22 cellular contexts compared by ENCODE assay signal in genomic region chr17:60386137-60386395, GRCh38. TPM values are rescaled to one million over a fixed set of nuclear protein-coding genes. Genes with fewer than 3 reads are reported as not detected.
DNase-seq lines count a peak whose midpoint lies in the region; ATAC-seq, FAIRE-seq and TF ChIP-seq lines count a peak whose summit lies in the region.
"Had no signal": no experiment of that assay in that cellular context is flagged by ENCODE, and none has a peak within 500 bp of the region (broad histone marks: within the 10 kb centered on the region; RNA-seq: fewer than 3 reads in every experiment).

No MANE protein-coding gene starts in this region.

- H2BK12ac ChIP-seq in H9 (ENCODE audit: insufficient read length, low read depth, low read length): no peak overlapping the region
- H2BK12ac ChIP-seq in mesenchymal stem cell (ENCODE audit: low read length in 2 of 2): no peak overlapping the region

- H3K4me1 Mint-ChIP-seq in H9 (peaks cover 73 to 77% of the 10 kb centered on the region in 2 experiments), astrocyte (ENCODE audit: low read depth, unreplicated experiment) (peaks cover 47% of the 10 kb centered on the region)
- peaks cover 33 to 66% (median 60%) of the 10 kb centered on the region in 4 donors for H3K4me1 Mint-ChIP-seq in naive thymus-derived CD8-positive, alpha-beta T cell

- no peak for TF ChIP-seq CTCF in H9 (conservative IDR thresholded peaks at IDR 0.05)
- TF ChIP-seq CTCF in astrocyte (IDR thresholded peaks at IDR 0.05; ENCODE audit: insufficient read depth, low read depth, low read length): no peak
- no peak for TF ChIP-seq CTCF in vagina (IDR thresholded peaks at IDR 0.05)

- no peak overlapping the region for H2AFZ ChIP-seq in H9 (ENCODE audit: low read length)
- H2AFZ ChIP-seq in astrocyte (ENCODE audit: low read depth, low read length): no peak overlapping the region
- H2AFZ ChIP-seq in mesenchymal stem cell (ENCODE audit: low read depth, low read length): no peak overlapping the region

- intact Hi-C loops in vagina (cut with DNase I): no loop called here

- H3K9me3 ChIP-seq in H9 (ENCODE audit: control insufficient read depth, low read depth, low read length): no peaks in the 10 kb centered on the region
- H3K9me3 ChIP-seq in astrocyte (ENCODE audit: insufficient read depth, low read depth, low read length): no peaks in the 10 kb centered on the region
- H3K9me3 ChIP-seq in mesenchymal stem cell (ENCODE audit: control insufficient read depth, low read length): no peaks in the 10 kb centered on the region
- no peaks in the 10 kb centered on the region for H3K9me3 ChIP-seq in vagina
- H3K9me3 ChIP-seq: thyroid gland had no signal

- H3K23ac ChIP-seq in H9 (ENCODE audit: insufficient read length, low read depth, low read length): no peak overlapping the region
- H3K23ac ChIP-seq in mesenchymal stem cell (ENCODE audit: low read length in 2 of 2): no peak overlapping the region
- H3K23ac ChIP-seq in mesendoderm (ENCODE audit: low read length): no peak overlapping the region

- H3K27me3 Mint-ChIP-seq in H9 (ENCODE audit: low read depth) (no peaks in the 10 kb centered on the region), astrocyte (ENCODE audit: low read depth, unreplicated experiment) (no peaks in the 10 kb centered on the region)
- no peaks in the 10 kb centered on the region for H3K27me3 Mint-ChIP-seq in naive thymus-derived CD8-positive, alpha-beta T cell
- H3K27me3 Mint-ChIP-seq: naive thymus-derived CD4-positive, alpha-beta T cell had no signal

- H2AK5ac ChIP-seq in H9 (ENCODE audit: insufficient read length, low read length): no peak overlapping the region
- no peak overlapping the region for H2AK5ac ChIP-seq in mesenchymal stem cell (ENCODE audit: low read length, severe bottlenecking)
- H2AK5ac ChIP-seq in mesendoderm (ENCODE audit: low read length): no peak overlapping the region

- H3K9me3 Mint-ChIP-seq in H9 (no peaks in the 10 kb centered on the region), astrocyte (ENCODE audit: unreplicated experiment) (no peaks in the 10 kb centered on the region)
- no peaks in the 10 kb centered on the region for H3K9me3 Mint-ChIP-seq in naive thymus-derived CD8-positive, alpha-beta T cell

- no peak overlapping the region for H2BK120ac ChIP-seq in H9 (ENCODE audit: low read depth, low read length, poor library complexity, severe bottlenecking)
- H2BK120ac ChIP-seq in mesenchymal stem cell (ENCODE audit: low read depth, low read length): no peak overlapping the region
- no peak overlapping the region for H2BK120ac ChIP-seq in mesendoderm (ENCODE audit: low read depth, low read length)

- no peak overlapping the region for H2BK20ac ChIP-seq in H9 (ENCODE audit: low read depth, low read length, poor library complexity, severe bottlenecking)

- POLR2A ChIA-PET in naive thymus-derived CD8-positive, alpha-beta T cell (lab: Charles Lee): no interaction called here

- no peak overlapping the region for H4K91ac ChIP-seq in H9 (ENCODE audit: insufficient read length, low read depth, low read length)
- H4K91ac ChIP-seq in mesenchymal stem cell (ENCODE audit: low read length): no peak overlapping the region

- no peak for ATAC-seq in naive thymus-derived CD8-positive, alpha-beta T cell
- ATAC-seq: HCT116; naive thymus-derived CD4-positive, alpha-beta T cell had no signal

- no peak for FAIRE-seq in astrocyte (lab: Jason Lieb, UNC)
- FAIRE-seq: endometrium, keratinocyte, TTC549 had no signal

- H4K8ac ChIP-seq in H9 (replicated peaks; ENCODE audit: insufficient read length, low read depth, low read length) (no peak overlapping the region), mesenchymal stem cell (ENCODE audit: low read length) (no peak overlapping the region), mesendoderm (ENCODE audit: low read depth, low read length) (no peak overlapping the region)

- no peak overlapping the region for H3K9ac ChIP-seq in H9 (ENCODE audit: extremely low read depth, insufficient read length, low read length)
- no peak overlapping the region for H3K9ac ChIP-seq in astrocyte (ENCODE audit: low read length)
- peak overlapping the region; percentile 26 for H3K9ac ChIP-seq in mesenchymal stem cell (ENCODE audit: low read length)
- H3K9ac ChIP-seq in mesendoderm (ENCODE audit: low read length): no peak overlapping the region

- peak overlapping the region; percentile 65 for H3K4me2 ChIP-seq in H9 (ENCODE audit: insufficient read depth, insufficient read length, low read length)
- no peak overlapping the region for H3K4me2 ChIP-seq in astrocyte (ENCODE audit: low read length)
- no peak overlapping the region for H3K4me2 ChIP-seq in mesenchymal stem cell (ENCODE audit: low read length, poor library complexity, severe bottlenecking)
- H3K4me2 ChIP-seq in mesendoderm (ENCODE audit: low read length): no peak overlapping the region

- H3K4ac ChIP-seq in H9 (ENCODE audit: low read depth, low read length): no peak overlapping the region
- no peak overlapping the region for H3K4ac ChIP-seq in mesenchymal stem cell (ENCODE audit: low read depth in 1 of 2, low read length in 2 of 2)
- no peak overlapping the region for H3K4ac ChIP-seq in mesendoderm (ENCODE audit: low read depth, low read length)

- H3K36me3 Mint-ChIP-seq in H9 (ENCODE audit: insufficient read depth in 1 of 3, low read depth in 3 of 3): peaks cover 0 to 3% (median 0%) of the 10 kb centered on the region in 3 experiments; a peak in 2 of 7 replicates
- peaks cover 5% of the 10 kb centered on the region for H3K36me3 Mint-ChIP-seq in astrocyte (ENCODE audit: low read depth, unreplicated experiment)
- H3K36me3 Mint-ChIP-seq in naive thymus-derived CD8-positive, alpha-beta T cell: peaks cover 0 to 9% (median 0%) of the 10 kb centered on the region in 3 donors

- H3K4me3 ChIP-seq in astrocyte (ENCODE audit: insufficient read depth, low read depth, low read length) (no peak overlapping the region), mesenchymal stem cell (ENCODE audit: insufficient read depth in 1 of 2, low read depth in 1 of 2, low read length in 2 of 2) (no peak overlapping the region), vagina (no peak overlapping the region), mesendoderm (ENCODE audit: low read length) (no peak overlapping the region)
- H3K4me3 ChIP-seq: thyroid gland had no signal

- TF ChIP-seq POLR2A in vagina (IDR thresholded peaks at IDR 0.05): no peak

- H3T11ph ChIP-seq in H9 (ENCODE audit: low read length): no peak overlapping the region

- H4K20me1 ChIP-seq in H9 (ENCODE audit: control insufficient read depth, insufficient read depth, insufficient read length) (no peaks in the 10 kb centered on the region), astrocyte (ENCODE audit: insufficient read depth, low read length) (peaks cover 82% of the 10 kb centered on the region)

- H2BK15ac ChIP-seq in H9 (ENCODE audit: low read depth, low read length) (no peak overlapping the region), mesenchymal stem cell (ENCODE audit: low read depth, poor library complexity, severe bottlenecking) (no peak overlapping the region), mesendoderm (replicated peaks; ENCODE audit: low read depth) (no peak overlapping the region)

- no peak overlapping the region for H2BK5ac ChIP-seq in H9 (ENCODE audit: insufficient read length, low read length)
- H2BK5ac ChIP-seq in mesenchymal stem cell (ENCODE audit: low read depth, low read length, poor library complexity, severe bottlenecking): no peak overlapping the region
- no peak overlapping the region for H2BK5ac ChIP-seq in mesendoderm (ENCODE audit: low read length)

- no CpG with 5 or more reads among the region's 1 CpG for WGBS in H9 (ENCODE audit: extremely low coverage, insufficient read length, low lambda C conversion rate)
- 30% methylated on average over 1 of the region's 1 CpG for WGBS in mesenchymal stem cell
- no CpG with 5 or more reads among the region's 1 CpG for WGBS in mesendoderm (ENCODE audit: extremely low coverage, insufficient coverage, low lambda C conversion rate)

- H3K27ac ChIP-seq in H9 (ENCODE audit: insufficient read length, low read depth, low read length): peak overlapping the region; percentile 80
- H3K27ac ChIP-seq in astrocyte (ENCODE audit: low read depth, low read length): no peak overlapping the region
- no peak overlapping the region for H3K27ac ChIP-seq in mesenchymal stem cell (ENCODE audit: low read length, poor library complexity, severe bottlenecking)
- no peak overlapping the region for H3K27ac ChIP-seq in vagina
- H3K27ac ChIP-seq in mesendoderm (ENCODE audit: low read depth, low read length): no peak overlapping the region
- H3K27ac ChIP-seq: thyroid gland had no signal

- peaks cover 12% of the 10 kb centered on the region for H3K4me1 ChIP-seq in H9 (ENCODE audit: insufficient read depth, low read length)
- H3K4me1 ChIP-seq in astrocyte (ENCODE audit: insufficient read depth, low read length): peaks cover 17% of the 10 kb centered on the region
- H3K4me1 ChIP-seq in mesenchymal stem cell (ENCODE audit: control insufficient read depth, insufficient read depth, low read depth, low read length): peaks cover 6% of the 10 kb centered on the region
- peaks cover 41% of the 10 kb centered on the region for H3K4me1 ChIP-seq in vagina
- H3K4me1 ChIP-seq in mesendoderm (ENCODE audit: control insufficient read depth, low read depth, low read length): peaks cover 3% of the 10 kb centered on the region

- no peak overlapping the region for H3K14ac ChIP-seq in H9 (ENCODE audit: insufficient read depth, low read length)
- no peak overlapping the region for H3K14ac ChIP-seq in mesenchymal stem cell (ENCODE audit: low read length in 2 of 2)

- H3K23me2 ChIP-seq in H9 (ENCODE audit: insufficient read length, low read depth, low read length, poor library complexity, severe bottlenecking): peaks cover 3% of the 10 kb centered on the region

- H3K79me2 ChIP-seq in H9 (ENCODE audit: insufficient read depth, low read length) (peaks cover 39% of the 10 kb centered on the region; the same call in 1 of the 2 replicates), astrocyte (ENCODE audit: insufficient read depth, low read length) (peaks cover 98% of the 10 kb centered on the region), mesendoderm (ENCODE audit: control insufficient read depth, insufficient read depth, low read length) (peaks cover 40% of the 10 kb centered on the region)

- peak overlapping the region; percentile 61 to 96 (median 66); a peak in 6 of 7 replicates for H3K27ac Mint-ChIP-seq in H9
- peak overlapping the region; percentile 55 for H3K27ac Mint-ChIP-seq in astrocyte (ENCODE audit: unreplicated experiment)
- H3K27ac Mint-ChIP-seq in naive thymus-derived CD8-positive, alpha-beta T cell: peak overlapping the region in 1 of 10 donors; percentile 45

- H3K18ac ChIP-seq in H9 (ENCODE audit: insufficient read length, low read depth, low read length): no peak overlapping the region
- H3K18ac ChIP-seq in mesenchymal stem cell (ENCODE audit: low read depth in 1 of 2, low read length in 2 of 2): no peak overlapping the region
- H3K18ac ChIP-seq in mesendoderm (ENCODE audit: low read length): no peak overlapping the region

- DNase-seq in AML-193 (lab: John Stamatoyannopoulos, UW) (peak; percentile 23 to 28), H9 (no peak), astrocyte (ENCODE audit: low read depth) (no peak), mesenchymal stem cell (no peak), vagina (ENCODE audit: extremely low spot score in 2 of 2) (no peak), mesendoderm (no peak), NCI-H1048 (lab: John Stamatoyannopoulos, UW) (no peak)
- DNase-seq in naive thymus-derived CD8-positive, alpha-beta T cell: no peak
- DNase-seq: ACHN; activated CD4-positive, alpha-beta T cell treated with anti-CD3 and anti-CD28 coated beads, Interleukin-2, amount 50 U/mL, for 1 hour; activated T-cell treated with anti-CD3 and anti-CD28 coated beads for 4 hours; cerebellar nuclear complex; naive thymus-derived CD4-positive, alpha-beta T cell; NCI-H1694 treated with DMSO at 0.1 percent for 48 hours; NCI-H345; thyroid gland had no signal

- H3K36me3 ChIP-seq in astrocyte (ENCODE audit: insufficient read depth, low read length) (no peaks in the 10 kb centered on the region), mesenchymal stem cell (ENCODE audit: control insufficient read depth in 1 of 2, insufficient read depth in 2 of 2, low read depth in 1 of 2, low read length in 2 of 2) (peaks cover 0 to 8% of the 10 kb centered on the region in 2 experiments), vagina (no peaks in the 10 kb centered on the region), mesendoderm (ENCODE audit: control insufficient read depth, insufficient read depth, low read length) (no peaks in the 10 kb centered on the region)
- H3K36me3 ChIP-seq: thyroid gland had no signal

- no peaks in the 10 kb centered on the region for H3K27me3 ChIP-seq in H9 (ENCODE audit: insufficient read depth, low read length)
- no peaks in the 10 kb centered on the region for H3K27me3 ChIP-seq in astrocyte (ENCODE audit: insufficient read depth, low read length)
- no peaks in the 10 kb centered on the region for H3K27me3 ChIP-seq in mesenchymal stem cell (ENCODE audit: control insufficient read depth in 1 of 2, insufficient read depth in 1 of 2, low read length in 2 of 2)
- H3K27me3 ChIP-seq in vagina: no peaks in the 10 kb centered on the region
- H3K27me3 ChIP-seq in mesendoderm (ENCODE audit: insufficient read depth, low read length, poor library complexity): no peaks in the 10 kb centered on the region
- H3K27me3 ChIP-seq: thyroid gland had no signal

- H3K56ac ChIP-seq in H9 (ENCODE audit: insufficient read length, low read depth, low read length) (no peak overlapping the region), mesendoderm (ENCODE audit: low read length) (no peak overlapping the region)

- H3K4me3 Mint-ChIP-seq in H9: peak overlapping the region; percentile 25 to 41; a peak in 4 of 5 replicates
- H3K4me3 Mint-ChIP-seq in astrocyte (ENCODE audit: unreplicated experiment): no peak overlapping the region
- H3K4me3 Mint-ChIP-seq in naive thymus-derived CD8-positive, alpha-beta T cell: no peak overlapping the region

- no peak overlapping the region for H4K5ac ChIP-seq in H9 (ENCODE audit: insufficient read length, low read depth, low read length)
- no peak overlapping the region for H4K5ac ChIP-seq in mesendoderm (ENCODE audit: low read length)

- H3K79me1 ChIP-seq in H9 (ENCODE audit: insufficient read depth, low read depth, low read length, poor library complexity, severe bottlenecking): no peaks in the 10 kb centered on the region
- H3K79me1 ChIP-seq in mesenchymal stem cell (replicated peaks; ENCODE audit: low read length, poor library complexity, severe bottlenecking): peaks cover 11% of the 10 kb centered on the region
- peaks cover 8% of the 10 kb centered on the region for H3K79me1 ChIP-seq in mesendoderm (ENCODE audit: low read length)

RNA-seq across cellular contexts. Expression of gene USP32, which starts 5.9 kb away (rescaled TPM):
- total RNA-seq in H9 (2021) (73.5 and 74.7 TPM in 2 replicates), astrocyte (36.8 and 40.2 TPM in 2 replicates), vagina (63.6 TPM)
- polyA plus RNA-seq in mesenchymal stem cell (2013, experiment 1 of 2): 34.0 TPM
- 35.1 TPM for polyA plus RNA-seq in mesenchymal stem cell (2013, experiment 2 of 2)
- total RNA-seq in naive thymus-derived CD8-positive, alpha-beta T cell: 10 to 100 TPM; 35.9 to 36.6 TPM
- polyA plus RNA-seq in naive thymus-derived CD8-positive, alpha-beta T cell: 1 to 10 TPM; 3.9 to 5.6 (median 5.4) TPM
- 36.3 TPM for polyA plus RNA-seq in mesendoderm (2013, experiment 1 of 2)
- 35.6 TPM for polyA plus RNA-seq in mesendoderm (2013, experiment 2 of 2)

RNA-seq across cellular contexts. Expression of gene CHCT1, which starts 36.2 kb away (rescaled TPM):
- total RNA-seq in H9 (2021): not detected in 2 replicates
- total RNA-seq in astrocyte: not detected in 2 replicates
- 0.06 TPM for polyA plus RNA-seq in mesenchymal stem cell (2013, experiment 1 of 2)
- not detected for polyA plus RNA-seq in mesenchymal stem cell (2013, experiment 2 of 2)
- total RNA-seq in naive thymus-derived CD8-positive, alpha-beta T cell: not detected
- polyA plus RNA-seq in naive thymus-derived CD8-positive, alpha-beta T cell: not detected
- not detected for total RNA-seq in vagina
- 0.10 TPM for polyA plus RNA-seq in mesendoderm (2013, experiment 1 of 2)
- polyA plus RNA-seq in mesendoderm (2013, experiment 2 of 2): not detected
- total RNA-seq: lung microvascular endothelial cell; naive thymus-derived CD4-positive, alpha-beta T cell; RPMI7951; thyroid gland had no signal
- polyA plus RNA-seq: keratinocyte; naive thymus-derived CD4-positive, alpha-beta T cell had no signal

Comparison
In these comparisons a context has a peak if more than half of its experiments do, and no peak if none do; other contexts are left out.
1. DNase-seq: peak in AML-193 (2 of 2); none in H9 (single experiment), astrocyte (single experiment), mesenchymal stem cell (single experiment), naive thymus-derived CD8-positive, alpha-beta T cell (0 of 10), vagina (0 of 2), mesendoderm (single experiment) and NCI-H1048 (single experiment).
2. H3K4me3 Mint-ChIP-seq: peak in H9 (2 of 2); none in astrocyte (single experiment) and naive thymus-derived CD8-positive, alpha-beta T cell (0 of 10).